Comparison of ENCODE assay signal across 11 cellular contexts in the genomic region with DNA sequence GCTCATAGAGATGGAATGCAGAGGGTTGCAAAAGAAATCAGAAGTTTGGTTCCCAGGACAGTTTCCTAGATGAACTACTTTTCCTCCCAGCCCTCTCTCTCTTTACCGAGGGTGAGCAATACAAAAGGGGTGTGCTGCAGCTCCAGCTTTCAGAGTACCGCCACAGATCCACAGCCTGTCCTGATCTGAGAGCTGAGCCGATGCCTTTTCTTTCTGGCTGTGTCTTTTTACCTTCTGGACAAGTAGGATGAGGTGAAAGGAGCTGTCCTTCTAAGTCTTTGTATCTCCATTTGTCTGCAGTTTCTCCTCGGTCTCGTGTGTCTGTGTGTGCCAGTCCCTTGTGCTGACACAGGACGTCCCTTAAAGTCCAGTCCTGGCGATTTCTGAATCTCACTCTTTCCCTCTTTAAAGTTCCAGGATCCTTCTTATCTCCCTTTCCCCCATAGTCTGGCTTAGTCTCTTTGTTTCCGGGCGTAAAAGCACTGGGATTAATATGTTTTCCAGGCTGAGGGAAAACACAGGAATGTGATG. TPM values are rescaled to one million over a fixed set of nuclear protein-coding genes. Genes with fewer than 3 reads are reported as not detected.
DNase-seq lines count a peak whose midpoint lies in the region; ATAC-seq and TF ChIP-seq lines count a peak whose summit lies in the region.
"Had no signal": no experiment of that assay in that cellular context is flagged by ENCODE, and none has a peak within 500 bp of the region (broad histone marks: within the 10 kb centered on the region; RNA-seq: fewer than 3 reads in every experiment).

No MANE protein-coding gene starts in this region.

- H3K4me1 ChIP-seq in endodermal cell (ENCODE audit: control insufficient read depth, insufficient read depth, low read length) (peaks cover 11% of the 10 kb centered on the region), mucosa of descending colon (ENCODE audit: low read depth) (no peaks in the 10 kb centered on the region)

- WGBS in endodermal cell (ENCODE audit: insufficient coverage in 1 of 2, insufficient read length in 1 of 2), 2 experiments, result 42 to 69% methylated on average over 7 to 9 of the region's 9 CpGs

- no peak for DNase-seq in Right ventricle myocardium inferior (ENCODE audit: missing footprints)
- no peak for DNase-seq in cardiac septum (ENCODE audit: low spot score)
- peak; percentile 59 for DNase-seq in endodermal cell
- no peak for DNase-seq in mucosa of descending colon
- no peak for DNase-seq in NCI-H526 treated with DMSO at 0.1 percent for 48 hours (lab: John Stamatoyannopoulos, UW)
- DNase-seq in NCI-H1417 (lab: John Stamatoyannopoulos, UW), result no peak
- DNase-seq: NCI-H1694; stimulated activated naive CD4-positive, alpha-beta T cell had no signal

- ATAC-seq in Right ventricle myocardium inferior, result peak; percentile 17
- peak; percentile 6 for ATAC-seq in mucosa of descending colon
- no peak for ATAC-seq in GM21515 (IDR thresholded peaks at IDR 0.05; ENCODE audit: unreplicated experiment)
- ATAC-seq in HG02759 (IDR thresholded peaks at IDR 0.05; ENCODE audit: unreplicated experiment), result no peak

- H3K27ac Mint-ChIP-seq in endodermal cell, result no peak overlapping the region
- H3K27ac Mint-ChIP-seq: B cell had no signal

- H3K27me3 ChIP-seq in endodermal cell (ENCODE audit: control insufficient read depth, insufficient read depth, low read length, poor library complexity, severe bottlenecking), result peaks cover 4% of the 10 kb centered on the region

- no peaks in the 10 kb centered on the region for H3K36me3 ChIP-seq in endodermal cell (ENCODE audit: control insufficient read depth, insufficient read depth, low read length)
- H3K36me3 ChIP-seq in mucosa of descending colon (ENCODE audit: low read depth), result no peaks in the 10 kb centered on the region

- H3K27me3 Mint-ChIP-seq in endodermal cell (ENCODE audit: insufficient read depth), result peaks cover 4% of the 10 kb centered on the region

- H3K9me3 ChIP-seq in endodermal cell (ENCODE audit: control insufficient read depth, low read length), result no peaks in the 10 kb centered on the region
- H3K9me3 ChIP-seq in mucosa of descending colon, result no peaks in the 10 kb centered on the region

- peak overlapping the region; percentile 96 for H3K27ac ChIP-seq in endodermal cell (ENCODE audit: low read depth, low read length)

- TF ChIP-seq CTCF in endodermal cell (conservative IDR thresholded peaks at IDR 0.05) (no peak), mucosa of descending colon (IDR thresholded peaks at IDR 0.05) (no peak)

- H3K4me3 ChIP-seq in endodermal cell (ENCODE audit: low read length), result no peak overlapping the region
- no peak overlapping the region for H3K4me3 ChIP-seq in mucosa of descending colon

- intact Hi-C loops in Right ventricle myocardium inferior (cut with DNase I) (loop anchor here (10.0 kb wide), 1 partner anchor 94 kb away; no protein-coding TSS in a partner anchor), cardiac septum (cut with DNase I) (loop anchor here (5.0 kb wide), 1 partner anchor 58 kb away; no protein-coding TSS in a partner anchor), mucosa of descending colon (cut with DNase I, micrococcal nuclease) (loop anchor here (5.0 to 10.0 kb wide), 2 partner anchors 172 to 334 kb away; a partner anchor contains a TSS)

- H3K9me3 Mint-ChIP-seq in endodermal cell, result no peaks in the 10 kb centered on the region

- H3K4me1 Mint-ChIP-seq in endodermal cell, result peaks cover 19% of the 10 kb centered on the region

- no peaks in the 10 kb centered on the region for H3K36me3 Mint-ChIP-seq in endodermal cell (ENCODE audit: low read depth)

- H3K4me3 Mint-ChIP-seq in endodermal cell, result no peak overlapping the region
- H3K4me3 Mint-ChIP-seq: B cell had no signal

- no peak overlapping the region for H3K9ac ChIP-seq in endodermal cell (ENCODE audit: extremely low read depth, low read length, poor library complexity, severe bottlenecking)

RNA-seq across cellular contexts. Expression of a gene that starts 0.5 kb away (rescaled TPM):
- total RNA-seq in Right ventricle myocardium inferior (78.2 TPM), cardiac septum (122 TPM), endodermal cell (10 to 100 TPM in 1 of 2 donors, 1 to 10 TPM in 1; 4.6 to 31.5 TPM), mucosa of descending colon (10 to 100 TPM in 2 of 3 donors, 1 to 10 TPM in 1; 5.9 to 58.7 (median 53.2) TPM)
- polyA plus RNA-seq in endodermal cell (2013, experiment 1 of 2), result 62.4 TPM
- 84.0 TPM for polyA plus RNA-seq in endodermal cell (2013, experiment 2 of 2)
- total RNA-seq: B cell had no signal

Comparison
In these comparisons a context has a peak if more than half of its experiments do, and no peak if none do; other contexts are left out.
1. ATAC-seq: peak in Right ventricle myocardium inferior (single experiment) and mucosa of descending colon (single experiment); none in GM21515 (single experiment) and HG02759 (single experiment).